8 cellular contexts compared by ENCODE assay signal in the genomic region with DNA sequence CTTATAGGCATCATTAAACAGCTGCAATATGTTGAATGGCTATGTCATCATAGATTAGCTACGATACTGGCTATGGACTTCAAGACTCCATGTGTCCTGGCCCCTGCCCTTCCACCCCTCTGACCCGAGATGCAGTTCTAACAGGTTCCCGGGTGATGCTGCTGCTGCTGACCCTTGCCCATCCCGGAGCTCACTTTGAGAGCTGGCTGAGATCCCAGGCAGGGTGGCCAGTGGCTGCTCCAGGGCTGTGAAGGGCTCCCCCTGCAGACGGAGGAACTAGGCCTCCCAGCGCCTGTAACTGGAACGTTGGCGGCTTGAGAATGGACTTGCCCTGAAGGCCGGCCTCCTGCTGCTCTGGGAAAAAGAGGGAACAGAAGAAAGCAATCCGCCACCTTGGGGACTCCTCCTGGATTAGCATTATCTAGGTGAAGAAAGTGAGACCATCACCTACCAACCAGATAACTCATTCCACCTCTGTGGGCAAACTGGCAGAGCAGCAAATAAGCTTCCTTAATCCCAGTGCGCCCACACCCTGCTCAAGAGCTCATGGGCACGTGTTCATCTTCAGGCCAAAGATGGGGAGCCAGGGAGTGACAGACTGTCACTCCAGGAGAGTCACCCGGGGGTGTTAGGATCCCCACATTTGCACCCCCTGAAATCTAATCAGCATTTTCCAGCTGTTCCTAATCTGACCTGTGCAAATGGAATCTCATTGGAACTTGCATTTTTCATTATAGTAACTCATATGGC. TPM values are rescaled to one million over a fixed set of nuclear protein-coding genes. Genes with fewer than 3 reads are reported as not detected.
DNase-seq lines count a peak whose midpoint lies in the region; ATAC-seq, FAIRE-seq and TF ChIP-seq lines count a peak whose summit lies in the region.

No MANE protein-coding gene starts in this region.

- no peak overlapping the region for H3K27ac ChIP-seq in right lobe of liver

- H3K4me1 ChIP-seq in right lobe of liver = peaks cover 0 to 7% (median 0%) of the 10 kb centered on the region in 4 donors

- CTCF ChIA-PET in Calu3 (lab: Charles Lee) = interaction anchor here (0.6 to 2.1 kb wide), 7 partner anchors 16 to 571 kb away, joined by 3 to 11 read pairs (median 4); no protein-coding TSS in a partner anchor

- H3K27ac Mint-ChIP-seq in Calu3 (ENCODE audit: unreplicated experiment) = no peak overlapping the region

- no peak for FAIRE-seq in bronchial epithelial cell (lab: Jason Lieb, UNC)

- 39% methylated on average over 6 of the region's 13 CpGs for WGBS in right lobe of liver (ENCODE audit: insufficient coverage, low coverage, low lambda C conversion rate, missing lambda C conversion rate)

- H3K9me3 ChIP-seq in right lobe of liver = no peaks in the 10 kb centered on the region

- H3K36me3 Mint-ChIP-seq in Calu3 (ENCODE audit: insufficient read depth, unreplicated experiment) = no peaks in the 10 kb centered on the region

- no peaks in the 10 kb centered on the region for H3K9me3 Mint-ChIP-seq in Calu3 (ENCODE audit: low read depth, unreplicated experiment)

- peak; percentile 83 to 91 (median 90) for ATAC-seq in right lobe of liver
- ATAC-seq in GM18867 (IDR thresholded peaks at IDR 0.05; ENCODE audit: unreplicated experiment) = no peak
- no peak for ATAC-seq in sciatic nerve

- H3K4me3 ChIP-seq in bronchial epithelial cell (ENCODE audit: low read depth, low read length) (no peak overlapping the region), right lobe of liver (no peak overlapping the region)

- peak; percentile 38 for TF ChIP-seq CTCF in Calu3 (IDR thresholded peaks at IDR 0.05; ENCODE audit: unreplicated experiment)
- peak; percentile 63 for TF ChIP-seq CTCF in bronchial epithelial cell (IDR thresholded peaks at IDR 0.05; ENCODE audit: insufficient read depth, low read length, severe bottlenecking)
- TF ChIP-seq CTCF in right lobe of liver (IDR thresholded peaks at IDR 0.05) = peak; percentile 47 to 68 (median 63)

- intact Hi-C loops in Calu3 (cut with micrococcal nuclease; ENCODE audit: unreplicated experiment) = no loop called here
- intact Hi-C loops in right lobe of liver (cut with DNase I) = loop anchor here (10.0 kb wide), 1 partner anchor 511 kb away; no protein-coding TSS in a partner anchor
- intact Hi-C loops in sciatic nerve (cut with DNase I) = no loop called here

- TF ChIP-seq POLR2A in right lobe of liver (IDR thresholded peaks at IDR 0.05) = no peak

- H3K4me3 Mint-ChIP-seq in Calu3 (ENCODE audit: low read depth, unreplicated experiment) = no peak overlapping the region

- no peaks in the 10 kb centered on the region for H3K27me3 ChIP-seq in bronchial epithelial cell (ENCODE audit: control insufficient read depth, insufficient read depth, low read length)
- no peaks in the 10 kb centered on the region for H3K27me3 ChIP-seq in right lobe of liver

- no peaks in the 10 kb centered on the region for H3K27me3 Mint-ChIP-seq in Calu3 (ENCODE audit: unreplicated experiment)

- no peaks in the 10 kb centered on the region for H3K4me1 Mint-ChIP-seq in Calu3 (ENCODE audit: low read depth, unreplicated experiment)

- H3K36me3 ChIP-seq in bronchial epithelial cell (ENCODE audit: control insufficient read depth, insufficient read depth, low read length) (no peaks in the 10 kb centered on the region), right lobe of liver (no peaks in the 10 kb centered on the region)

- BruUV-seq in Calu3 (replicated peaks; lab: Mats Ljungman, UMichigan) = no TSS peak

- peak; percentile 59 for DNase-seq in Calu3
- DNase-seq in HT1080 (ENCODE audit: low read depth) = peak; percentile 29
- DNase-seq in bronchial epithelial cell (ENCODE audit: low read depth) = peak; percentile 12
- peak; percentile 84 to 90 (median 89) for DNase-seq in right lobe of liver
- DNase-seq in hippocampal formation (lab: John Stamatoyannopoulos, UW) = no peak
- DNase-seq in activated CD4-positive, CD25-positive, alpha-beta regulatory T cell (lab: John Stamatoyannopoulos, UW) = no peak
- no peak for DNase-seq in sciatic nerve (ENCODE audit: low spot score)

RNA-seq across cellular contexts. Expression of a gene that starts 56.8 kb away (rescaled TPM):
- total RNA-seq in Calu3 (2022) (66.6 and 102 TPM in 2 replicates), bronchial epithelial cell (9.2 and 13.3 TPM in 2 replicates), right lobe of liver (10 to 100 TPM; 15.7 to 33.1 (median 23.3) TPM), sciatic nerve (41.8 TPM)
- 8.8 and 11.7 TPM in 2 replicates for total RNA-seq in HT1080 (2014; rRNA removed; shearing (Covaris generic))
- polyA plus RNA-seq in HT1080 (2015; cell fraction: cytosol; rRNA removed) = 7.5 and 9.0 TPM in 2 replicates
- polyA plus RNA-seq in HT1080 (2015; cell fraction: nucleus; rRNA removed) = 19.6 and 19.8 TPM in 2 replicates

Comparison
In these comparisons a context has a peak if more than half of its experiments do, and no peak if none do; other contexts are left out.
1. DNase-seq: peak in Calu3 (single experiment), HT1080 (single experiment), bronchial epithelial cell (single experiment) and right lobe of liver (3 of 3); none in hippocampal formation (0 of 2), activated CD4-positive, CD25-positive, alpha-beta regulatory T cell (0 of 4) and sciatic nerve (single experiment).
2. ATAC-seq: peak in right lobe of liver (4 of 4); none in GM18867 (single experiment) and sciatic nerve (single experiment).
3. intact Hi-C loops: an anchor here in right lobe of liver (10.0 kb wide); none called in Calu3 and sciatic nerve.
4. Peak in every context shown above with its lines, with median percentiles within 50 percentile points of each other: CTCF ChIP-seq.